ENCODE assay signal across 14 cellular contexts in the genomic region with DNA sequence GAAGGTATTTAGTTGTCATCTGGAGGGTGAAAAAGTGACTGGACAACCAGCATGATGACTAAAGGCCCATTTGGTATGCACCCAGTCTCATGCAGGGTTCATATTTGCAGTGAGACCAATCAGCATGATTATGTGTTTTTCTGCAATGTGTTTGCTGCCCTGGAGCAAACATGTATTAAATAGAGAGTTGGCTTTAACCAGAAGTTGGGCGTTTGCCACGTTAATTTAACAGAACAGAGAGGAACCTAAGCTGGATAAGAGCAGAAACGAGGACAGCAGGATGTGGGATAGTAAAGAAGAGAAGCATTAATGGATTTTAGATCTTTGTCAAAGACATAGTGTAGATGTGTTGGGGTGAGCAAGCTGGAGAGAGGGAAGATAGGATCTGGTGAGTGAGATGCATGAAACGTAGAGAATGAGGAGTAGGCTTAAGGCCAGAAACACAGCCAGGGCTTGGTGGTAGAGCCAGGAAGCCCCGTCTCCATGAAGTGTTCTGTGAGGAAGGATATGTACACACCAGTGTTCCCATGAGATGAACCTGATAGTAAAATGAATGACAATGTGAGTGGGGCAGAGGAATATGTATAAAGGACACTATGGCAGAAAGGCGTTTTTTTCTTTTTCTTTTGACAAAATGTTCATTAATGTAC.
"Had no signal": no experiment of that assay in that cellular context is flagged by ENCODE, and none has a peak within 500 bp of the region (broad histone marks: within the 10 kb centered on the region; RNA-seq: fewer than 3 reads in every experiment).

No MANE protein-coding gene starts in this region.

- H3K9me3 ChIP-seq: lower lobe of right lung, neutrophil, tibial nerve had no signal

- H3K36me3 ChIP-seq: lower lobe of right lung, neutrophil, tibial nerve had no signal

- ATAC-seq: lower lobe of right lung; naive thymus-derived CD4-positive, alpha-beta T cell; WTC11 had no signal

- H3K4me1 ChIP-seq: lower lobe of right lung had no signal

- H3K4me1 Mint-ChIP-seq: activated naive CD4-positive, alpha-beta T cell treated with anti-CD3 and anti-CD28 coated beads, Interleukin-2, amount 50 U/mL, for 24 hours; naive thymus-derived CD4-positive, alpha-beta T cell; WTC11 had no signal

- H3K27me3 Mint-ChIP-seq: activated naive CD4-positive, alpha-beta T cell treated with anti-CD3 and anti-CD28 coated beads, Interleukin-2, amount 50 U/mL, for 24 hours; naive thymus-derived CD4-positive, alpha-beta T cell had no signal

- H3K9me3 Mint-ChIP-seq: activated naive CD4-positive, alpha-beta T cell treated with anti-CD3 and anti-CD28 coated beads, Interleukin-2, amount 50 U/mL, for 24 hours; activated T-helper 2 cell treated with anti-CD3 and anti-CD28 coated beads, Interferon-gamma antibody, Interleukin-2, Interleukin-4, amounts not matched to agents 10 μg/mL and 5 μg/mL and 100 μg/mL, durations not matched to agents 14 hours and 24 hours and 36 hours had no signal

- H3K36me3 Mint-ChIP-seq: activated naive CD4-positive, alpha-beta T cell treated with anti-CD3 and anti-CD28 coated beads, Interleukin-2, amount 50 U/mL, for 24 hours; naive thymus-derived CD4-positive, alpha-beta T cell; WTC11 had no signal

- H3K27me3 ChIP-seq: neutrophil, tibial nerve had no signal

- H3K27ac Mint-ChIP-seq: activated naive CD4-positive, alpha-beta T cell treated with anti-CD3 and anti-CD28 coated beads, Interleukin-2, amount 50 U/mL, for 24 hours; activated T-helper 2 cell treated with anti-CD3 and anti-CD28 coated beads, Interferon-gamma antibody, Interleukin-2, Interleukin-4, amounts not matched to agents 10 μg/mL and 5 μg/mL and 100 μg/mL, durations not matched to agents 14 hours and 24 hours and 36 hours; naive thymus-derived CD4-positive, alpha-beta T cell; WTC11 had no signal

- H3K4me3 ChIP-seq: lower lobe of right lung, skin epidermis, tibial nerve had no signal

- H3K4me3 Mint-ChIP-seq: activated naive CD4-positive, alpha-beta T cell treated with anti-CD3 and anti-CD28 coated beads, Interleukin-2, amount 50 U/mL, for 24 hours; naive thymus-derived CD4-positive, alpha-beta T cell; WTC11 had no signal

- H3K27ac ChIP-seq: lower lobe of right lung, neutrophil, skin epidermis, tibial nerve had no signal

- DNase-seq: central memory CD4-positive, alpha-beta T cell; cortex of kidney; effector memory CD4-positive, alpha-beta T cell; hippocampal formation; kidney glomerular epithelial cell; lower lobe of right lung; naive thymus-derived CD4-positive, alpha-beta T cell; stimulated activated CD4-positive, alpha-beta T cell treated with anti-CD3 and anti-CD28 coated beads, Interleukin-4, amount 100 ng/mL, for 4 hours had no signal
